In genomic region chr2:44168684-44169154, GRCh38 we compare ENCODE assay signal across 8 cellular contexts. TPM values are rescaled to one million over a fixed set of nuclear protein-coding genes. Genes with fewer than 3 reads are reported as not detected.
DNase-seq lines count a peak whose midpoint lies in the region; ATAC-seq and TF ChIP-seq lines count a peak whose summit lies in the region.

TSS of gene PPM1B (plus strand) at chr2:44168875. CDS start at chr2:44201200, 32,325 bp downstream.

- H3K9me3 Mint-ChIP-seq in IgD-negative memory B cell, result no peaks in the 10 kb centered on the region
- H3K9me3 Mint-ChIP-seq in endothelial cell (ENCODE audit: unreplicated experiment), result no peaks in the 10 kb centered on the region
- H3K9me3 Mint-ChIP-seq in nephron progenitor cell, result peaks cover 31% of the 10 kb centered on the region
- no peaks in the 10 kb centered on the region for H3K9me3 Mint-ChIP-seq in stimulated activated naive CD8-positive, alpha-beta T cell treated with anti-CD3 and anti-CD28 coated beads, Interleukin-15, amount 100 ng/mL, for 72 hours

- peaks cover 4 to 30% (median 22%) of the 10 kb centered on the region in 3 donors for H3K4me1 Mint-ChIP-seq in IgD-negative memory B cell
- H3K4me1 Mint-ChIP-seq in endothelial cell (ENCODE audit: unreplicated experiment), result peaks cover 22% of the 10 kb centered on the region
- peaks cover 22% of the 10 kb centered on the region for H3K4me1 Mint-ChIP-seq in nephron progenitor cell
- H3K4me1 Mint-ChIP-seq in stimulated activated naive CD8-positive, alpha-beta T cell treated with anti-CD3 and anti-CD28 coated beads, Interleukin-15, amount 100 ng/mL, for 72 hours, result peaks cover 34% of the 10 kb centered on the region

- H3K27ac Mint-ChIP-seq in IgD-negative memory B cell (peak within 1 kb of the TSS; percentile 98 to 100 (median 99)), endothelial cell (ENCODE audit: unreplicated experiment) (peak within 1 kb of the TSS; percentile 98), nephron progenitor cell (peak within 1 kb of the TSS; percentile 100)
- H3K27ac Mint-ChIP-seq in stimulated activated naive CD8-positive, alpha-beta T cell treated with anti-CD3 and anti-CD28 coated beads, Interleukin-15, amount 100 ng/mL, for 72 hours, result peak within 1 kb of the TSS; percentile 99

- ATAC-seq in GM21423 (IDR thresholded peaks at IDR 0.05; ENCODE audit: unreplicated experiment), result peak; percentile 66
- ATAC-seq in stimulated activated naive CD8-positive, alpha-beta T cell treated with anti-CD3 and anti-CD28 coated beads, Interleukin-15, amount 100 ng/mL, for 72 hours, result peak; percentile 81

- no peak for TF ChIP-seq CTCF in endothelial cell (IDR thresholded peaks at IDR 0.05; ENCODE audit: unreplicated experiment)
- TF ChIP-seq CTCF in nephron progenitor cell (IDR thresholded peaks at IDR 0.05), result no peak

- DNase-seq in C1 segment of cervical spinal cord (lab: John Stamatoyannopoulos, UW) (peak in 12 of 14 donors; percentile 100), endothelial cell (ENCODE audit: low spot score) (peak; percentile 98), nephron progenitor cell (peak; percentile 100), NCI-H345 (lab: John Stamatoyannopoulos, UW) (no peak)
- peak; percentile 91 to 99 (median 96) for DNase-seq in activated CD8-positive, alpha-beta memory T cell treated with anti-CD3 and anti-CD28 coated beads for 48 hours (ENCODE audit: low read depth in 2 of 3, low spot score in 2 of 3)
- peak; percentile 98 to 99 for DNase-seq in stimulated activated naive CD8-positive, alpha-beta T cell treated with anti-CD3 and anti-CD28 coated beads, Interleukin-15, amount 100 ng/mL, for 72 hours

- H3K36me3 Mint-ChIP-seq in IgD-negative memory B cell, result no peaks in the 10 kb centered on the region
- peaks cover 5% of the 10 kb centered on the region for H3K36me3 Mint-ChIP-seq in endothelial cell (ENCODE audit: low read depth, unreplicated experiment)
- peaks cover 24% of the 10 kb centered on the region for H3K36me3 Mint-ChIP-seq in nephron progenitor cell (ENCODE audit: low read depth)

- H3K4me3 Mint-ChIP-seq in IgD-negative memory B cell (peak within 1 kb of the TSS; percentile 94 to 100 (median 98)), endothelial cell (ENCODE audit: unreplicated experiment) (peak within 1 kb of the TSS; percentile 99), nephron progenitor cell (peak within 1 kb of the TSS; percentile 100)
- H3K4me3 Mint-ChIP-seq in stimulated activated naive CD8-positive, alpha-beta T cell treated with anti-CD3 and anti-CD28 coated beads, Interleukin-15, amount 100 ng/mL, for 72 hours, result peak within 1 kb of the TSS; percentile 93 to 99

- H3K27me3 Mint-ChIP-seq in IgD-negative memory B cell (no peaks in the 10 kb centered on the region), endothelial cell (ENCODE audit: unreplicated experiment) (peaks cover 6% of the 10 kb centered on the region), nephron progenitor cell (ENCODE audit: low read depth, poor library complexity) (peaks cover 5% of the 10 kb centered on the region)
- no peaks in the 10 kb centered on the region for H3K27me3 Mint-ChIP-seq in stimulated activated naive CD8-positive, alpha-beta T cell treated with anti-CD3 and anti-CD28 coated beads, Interleukin-15, amount 100 ng/mL, for 72 hours

RNA-seq across cellular contexts. Expression of gene PPM1B, which starts in this region (rescaled TPM):
- polyA plus RNA-seq in IgD-negative memory B cell, result 40.7 TPM
- 31.2 TPM for total RNA-seq in endothelial cell (ENCODE audit: unreplicated experiment)
